In the genomic region with DNA sequence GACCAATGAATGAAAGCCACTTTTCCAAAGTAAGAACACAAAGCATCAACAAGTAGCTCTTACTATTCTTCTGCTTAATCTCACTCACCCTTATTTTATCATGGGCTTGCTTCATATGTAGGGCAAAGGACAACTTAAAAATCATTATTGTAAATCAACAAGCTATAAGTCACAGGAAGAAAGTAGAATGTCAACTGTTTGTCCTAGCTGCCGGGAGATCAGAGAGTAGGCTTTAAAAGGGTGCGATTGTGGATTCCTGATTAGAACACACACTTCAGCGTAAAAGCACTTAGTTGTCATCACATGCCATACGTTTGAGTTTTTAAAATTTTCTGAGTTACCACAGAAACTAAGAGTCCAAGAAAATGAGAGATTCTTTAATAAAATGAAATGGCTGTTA, we compare ENCODE assay signal across 1 cellular context.
TF ChIP-seq lines count a peak whose summit lies in the region.

No MANE protein-coding gene starts in this region.

TF ChIP-seq in HepG2, 621 proteins besides CTCF, POLR2A, EP300 and RAD21 (continued from another document):
- TF ChIP-seq, protein P1, sequence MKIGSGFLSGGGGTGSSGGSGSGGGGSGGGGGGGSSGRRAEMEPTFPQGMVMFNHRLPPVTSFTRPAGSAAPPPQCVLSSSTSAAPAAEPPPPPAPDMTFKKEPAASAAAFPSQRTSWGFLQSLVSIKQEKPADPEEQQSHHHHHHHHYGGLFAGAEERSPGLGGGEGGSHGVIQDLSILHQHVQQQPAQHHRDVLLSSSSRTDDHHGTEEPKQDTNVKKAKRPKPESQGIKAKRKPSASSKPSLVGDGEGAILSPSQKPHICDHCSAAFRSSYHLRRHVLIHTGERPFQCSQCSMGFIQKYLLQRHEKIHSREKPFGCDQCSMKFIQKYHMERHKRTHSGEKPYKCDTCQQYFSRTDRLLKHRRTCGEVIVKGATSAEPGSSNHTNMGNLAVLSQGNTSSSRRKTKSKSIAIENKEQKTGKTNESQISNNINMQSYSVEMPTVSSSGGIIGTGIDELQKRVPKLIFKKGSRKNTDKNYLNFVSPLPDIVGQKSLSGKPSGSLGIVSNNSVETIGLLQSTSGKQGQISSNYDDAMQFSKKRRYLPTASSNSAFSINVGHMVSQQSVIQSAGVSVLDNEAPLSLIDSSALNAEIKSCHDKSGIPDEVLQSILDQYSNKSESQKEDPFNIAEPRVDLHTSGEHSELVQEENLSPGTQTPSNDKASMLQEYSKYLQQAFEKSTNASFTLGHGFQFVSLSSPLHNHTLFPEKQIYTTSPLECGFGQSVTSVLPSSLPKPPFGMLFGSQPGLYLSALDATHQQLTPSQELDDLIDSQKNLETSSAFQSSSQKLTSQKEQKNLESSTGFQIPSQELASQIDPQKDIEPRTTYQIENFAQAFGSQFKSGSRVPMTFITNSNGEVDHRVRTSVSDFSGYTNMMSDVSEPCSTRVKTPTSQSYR (CRISPR knock-in tag; IDR thresholded peaks at IDR 0.05; ENCODE audit: borderline replicate concordance): no peak
- TF ChIP-seq ZNF709 (CRISPR knock-in tag; IDR thresholded peaks at IDR 0.05) (no peak), ZNF598 (CRISPR knock-in tag; IDR thresholded peaks at IDR 0.05; ENCODE audit: borderline replicate concordance) (no peak), ZNF883 (CRISPR knock-in tag; IDR thresholded peaks at IDR 0.05; ENCODE audit: not compliant biosample characterization) (no peak), IKZF1 (IDR thresholded peaks at IDR 0.05) (no peak), ZFP41 (CRISPR knock-in tag; IDR thresholded peaks at IDR 0.05; ENCODE audit: borderline replicate concordance) (no peak), ATAD3A (CRISPR knock-in tag; IDR thresholded peaks at IDR 0.05) (no peak)
- TF ChIP-seq, protein P2, sequence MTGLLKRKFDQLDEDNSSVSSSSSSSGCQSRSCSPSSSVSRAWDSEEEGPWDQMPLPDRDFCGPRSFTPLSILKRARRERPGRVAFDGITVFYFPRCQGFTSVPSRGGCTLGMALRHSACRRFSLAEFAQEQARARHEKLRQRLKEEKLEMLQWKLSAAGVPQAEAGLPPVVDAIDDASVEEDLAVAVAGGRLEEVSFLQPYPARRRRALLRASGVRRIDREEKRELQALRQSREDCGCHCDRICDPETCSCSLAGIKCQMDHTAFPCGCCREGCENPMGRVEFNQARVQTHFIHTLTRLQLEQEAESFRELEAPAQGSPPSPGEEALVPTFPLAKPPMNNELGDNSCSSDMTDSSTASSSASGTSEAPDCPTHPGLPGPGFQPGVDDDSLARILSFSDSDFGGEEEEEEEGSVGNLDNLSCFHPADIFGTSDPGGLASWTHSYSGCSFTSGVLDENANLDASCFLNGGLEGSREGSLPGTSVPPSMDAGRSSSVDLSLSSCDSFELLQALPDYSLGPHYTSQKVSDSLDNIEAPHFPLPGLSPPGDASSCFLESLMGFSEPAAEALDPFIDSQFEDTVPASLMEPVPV (CRISPR knock-in tag; IDR thresholded peaks at IDR 0.05): peak; percentile 51; the same call in 1 of the 2 replicates
- TF ChIP-seq, protein P3, sequence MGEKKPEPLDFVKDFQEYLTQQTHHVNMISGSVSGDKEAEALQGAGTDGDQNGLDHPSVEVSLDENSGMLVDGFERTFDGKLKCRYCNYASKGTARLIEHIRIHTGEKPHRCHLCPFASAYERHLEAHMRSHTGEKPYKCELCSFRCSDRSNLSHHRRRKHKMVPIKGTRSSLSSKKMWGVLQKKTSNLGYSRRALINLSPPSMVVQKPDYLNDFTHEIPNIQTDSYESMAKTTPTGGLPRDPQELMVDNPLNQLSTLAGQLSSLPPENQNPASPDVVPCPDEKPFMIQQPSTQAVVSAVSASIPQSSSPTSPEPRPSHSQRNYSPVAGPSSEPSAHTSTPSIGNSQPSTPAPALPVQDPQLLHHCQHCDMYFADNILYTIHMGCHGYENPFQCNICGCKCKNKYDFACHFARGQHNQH (CRISPR knock-in tag; IDR thresholded peaks at IDR 0.05): peak; percentile 65; the same call in 1 of the 2 replicates
